1 cellular context compared by ENCODE assay signal in the genomic region with DNA sequence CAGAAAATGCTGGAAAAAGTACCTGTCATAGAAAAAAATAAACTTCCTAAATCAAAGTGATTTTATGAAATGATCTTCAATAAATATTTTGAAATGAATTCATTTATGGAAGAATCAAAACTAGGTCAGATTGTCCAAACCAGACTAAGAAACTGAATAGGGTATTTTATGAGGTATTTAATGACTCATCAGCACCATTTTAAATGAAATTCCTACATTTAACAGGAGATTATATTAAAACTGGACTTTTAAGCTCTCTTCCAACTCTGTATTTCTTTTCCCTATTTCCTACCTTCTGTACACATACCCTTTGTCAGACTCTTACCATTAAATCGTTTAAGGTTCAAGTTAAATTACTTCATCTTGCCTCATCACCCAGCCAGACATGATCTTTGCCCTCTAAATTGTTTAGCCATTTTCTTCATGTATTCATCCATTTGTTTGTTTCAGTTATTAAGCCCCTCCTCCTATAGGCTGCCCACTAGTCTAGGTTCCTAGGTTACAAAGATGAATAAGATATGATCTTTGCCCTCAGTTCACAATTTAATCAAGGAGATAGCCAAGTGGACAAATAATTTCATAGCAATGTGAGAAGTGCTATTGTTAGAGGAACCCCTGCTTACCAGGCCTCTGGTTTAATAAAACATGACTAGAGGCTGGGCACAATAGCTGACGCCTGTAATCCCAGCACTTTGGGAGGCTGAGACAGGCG.
TF ChIP-seq lines count a peak whose summit lies in the region.

No MANE protein-coding gene starts in this region.

TF ChIP-seq in A549, 52 proteins besides CTCF, POLR2A, EP300 and RAD21:
- no peak for TF ChIP-seq HOXB5 (CRISPR knock-in tag; IDR thresholded peaks at IDR 0.05)
- no peak for TF ChIP-seq EHMT2 (IDR thresholded peaks at IDR 0.05; ENCODE audit: low read depth)
- TF ChIP-seq, protein P1, sequence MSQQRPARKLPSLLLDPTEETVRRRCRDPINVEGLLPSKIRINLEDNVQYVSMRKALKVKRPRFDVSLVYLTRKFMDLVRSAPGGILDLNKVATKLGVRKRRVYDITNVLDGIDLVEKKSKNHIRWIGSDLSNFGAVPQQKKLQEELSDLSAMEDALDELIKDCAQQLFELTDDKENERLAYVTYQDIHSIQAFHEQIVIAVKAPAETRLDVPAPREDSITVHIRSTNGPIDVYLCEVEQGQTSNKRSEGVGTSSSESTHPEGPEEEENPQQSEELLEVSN (IDR thresholded peaks at IDR 0.05; ENCODE audit: borderline replicate concordance, low read depth) = no peak
- no peak for TF ChIP-seq ESRRA (IDR thresholded peaks at IDR 0.05; ENCODE audit: borderline replicate concordance, low read length)
- TF ChIP-seq BCL3 (IDR thresholded peaks at IDR 0.05) = no peak
- TF ChIP-seq FOSL2 (IDR thresholded peaks at IDR 0.05) = no peak
- peak; percentile 79 for TF ChIP-seq FOSL2 (CRISPR knock-in tag; IDR thresholded peaks at IDR 0.05)
- peak; percentile 36; the same call in 1 of the 2 replicates for TF ChIP-seq JUNB (IDR thresholded peaks at IDR 0.05)
- peak; percentile 56; the same call in 1 of the 2 replicates for TF ChIP-seq GATA3 (IDR thresholded peaks at IDR 0.05; ENCODE audit: borderline replicate concordance)
- no peak for TF ChIP-seq HOXA7 (CRISPR knock-in tag; IDR thresholded peaks at IDR 0.05)
- no peak for TF ChIP-seq HDAC2 (IDR thresholded peaks at IDR 0.05)
- TF ChIP-seq MAZ (IDR thresholded peaks at IDR 0.05; ENCODE audit: borderline replicate concordance, low read depth, low read length) = no peak
- TF ChIP-seq JUN (IDR thresholded peaks at IDR 0.05) = peak in 1 of 2 experiments; percentile 36; a peak in 1 of 5 replicates
- no peak for TF ChIP-seq SREBF2 (IDR thresholded peaks at IDR 0.05)
- TF ChIP-seq USF2 (IDR thresholded peaks at IDR 0.05) = no peak
- no peak for TF ChIP-seq BHLHE40 (IDR thresholded peaks at IDR 0.05; ENCODE audit: low read depth, low read length)
- TF ChIP-seq CEBPB (IDR thresholded peaks at IDR 0.05) = peak in 1 of 2 experiments; percentile 26; a peak in 1 of 4 replicates
